In genomic region chr15:73959012-73959581, GRCh38 we compare ENCODE assay signal across 1 cellular context.
TF ChIP-seq lines count a peak whose summit lies in the region.

No MANE protein-coding gene starts in this region.

TF ChIP-seq in IMR-90, 13 proteins besides CTCF, POLR2A, EP300 and RAD21 (continued from another document):
- TF ChIP-seq USF2 (IDR thresholded peaks at IDR 0.05; ENCODE audit: low read depth, low read length): no peak
- TF ChIP-seq MAFK (IDR thresholded peaks at IDR 0.05; ENCODE audit: low read depth, low read length): no peak
- TF ChIP-seq RCOR1 (IDR thresholded peaks at IDR 0.05; ENCODE audit: insufficient replicate concordance, low read length): no peak
- TF ChIP-seq NFE2L2 (IDR thresholded peaks at IDR 0.05; ENCODE audit: low read depth, low read length): no peak
TF ChIP-seq in IMR-90: peak in this region for 0.
